Comparison of ENCODE assay signal across 9 cellular contexts in genomic region chrX:129653181-129653984, GRCh38. TPM values are rescaled to one million over a fixed set of nuclear protein-coding genes. Genes with fewer than 3 reads are reported as not detected.
DNase-seq lines count a peak whose midpoint lies in the region; ATAC-seq and TF ChIP-seq lines count a peak whose summit lies in the region.
"Had no signal": no experiment of that assay in that cellular context is flagged by ENCODE, and none has a peak within 500 bp of the region (broad histone marks: within the 10 kb centered on the region; RNA-seq: fewer than 3 reads in every experiment).

No MANE protein-coding gene starts in this region.

- intact Hi-C loops in IMR-90 (cut with micrococcal nuclease) = no loop called here

- H3K9me1 ChIP-seq in IMR-90 (ENCODE audit: insufficient read depth, low read length) = no peaks in the 10 kb centered on the region

- H3K27me3 ChIP-seq in CD4-positive, CD25-positive, alpha-beta regulatory T cell (ENCODE audit: control insufficient read depth, insufficient read depth, low read length) = no peaks in the 10 kb centered on the region
- H3K27me3 ChIP-seq in IMR-90 (ENCODE audit: control insufficient read depth, insufficient read depth, low read length) = peaks cover 28% of the 10 kb centered on the region

- H2BK5ac ChIP-seq in IMR-90 (ENCODE audit: low read depth, low read length, poor library complexity, severe bottlenecking) = no peak overlapping the region

- dilution Hi-C loops in IMR-90 (cut with HindIII; ENCODE audit: low sequenced_read_pairs, unreplicated experiment) = no loop called here

- peak overlapping the region; percentile 86; the same call in 1 of the 2 replicates for H3K4me2 ChIP-seq in IMR-90 (ENCODE audit: low read depth, low read length)

- peaks cover 0 to 16% (median 4%) of the 10 kb centered on the region in 4 donors for H3K4me1 Mint-ChIP-seq in CD4-positive, CD25-positive, alpha-beta regulatory T cell
- H3K4me1 Mint-ChIP-seq in nephron progenitor cell = peaks cover 28% of the 10 kb centered on the region

- no peak overlapping the region for H3K9ac ChIP-seq in IMR-90 (ENCODE audit: low read depth, low read length)

- CTCF ChIA-PET in IMR-90 (lab: Yijun Ruan, JAX) = interaction anchor here (1.4 kb wide), 1 partner anchor 73 kb away, joined by 4 read pairs; no protein-coding TSS in a partner anchor

- no peak overlapping the region for H3K4me3 ChIP-seq in CD4-positive, CD25-positive, alpha-beta regulatory T cell (ENCODE audit: low read depth, low read length)
- H3K4me3 ChIP-seq in IMR-90 (ENCODE audit: insufficient read depth, low read depth, low read length) (0 out of 2 replicates have a peak overlapping the region, but pooled peaks have one; percentile 53), coronary artery (peak overlapping the region; percentile 71)

- H4K8ac ChIP-seq in IMR-90 (ENCODE audit: low read depth in 2 of 2, low read length in 2 of 2) = no peak overlapping the region

- peaks cover 9% of the 10 kb centered on the region for H3K4me1 ChIP-seq in CD4-positive, CD25-positive, alpha-beta regulatory T cell (ENCODE audit: control insufficient read depth, insufficient read depth, low read length, poor library complexity, severe bottlenecking)
- peaks cover 3% of the 10 kb centered on the region; the same call in 1 of the 2 replicates for H3K4me1 ChIP-seq in IMR-90 (ENCODE audit: control insufficient read depth, insufficient read depth, low read length)

- no peak overlapping the region for H2BK120ac ChIP-seq in IMR-90 (ENCODE audit: low read depth, low read length)

- peak overlapping the region in 3 of 4 donors; percentile 29 to 81 (median 80) for H3K4me3 Mint-ChIP-seq in CD4-positive, CD25-positive, alpha-beta regulatory T cell
- H3K4me3 Mint-ChIP-seq in nephron progenitor cell = peak overlapping the region; percentile 77

- no peak for TF ChIP-seq CTCF in IMR-90 (conservative IDR thresholded peaks at IDR 0.05; ENCODE audit: low read depth, low read length)
- TF ChIP-seq CTCF in coronary artery (IDR thresholded peaks at IDR 0.05) = no peak
- no peak for TF ChIP-seq CTCF in nephron progenitor cell (IDR thresholded peaks at IDR 0.05)

- no peaks in the 10 kb centered on the region for H3K36me3 ChIP-seq in CD4-positive, CD25-positive, alpha-beta regulatory T cell (ENCODE audit: control insufficient read depth, insufficient read depth, low read length)
- H3K36me3 ChIP-seq in IMR-90 (ENCODE audit: control insufficient read depth, insufficient read depth, low read length) = no peaks in the 10 kb centered on the region
- H3K36me3 ChIP-seq: cardiac muscle cell had no signal

- no peak overlapping the region for H3K27ac ChIP-seq in CD4-positive, CD25-positive, alpha-beta regulatory T cell (ENCODE audit: insufficient read depth, low read length, poor library complexity, severe bottlenecking)
- H3K27ac ChIP-seq in IMR-90 (ENCODE audit: insufficient read depth, low read length) (no peak overlapping the region), coronary artery (no peak overlapping the region)
- H3K27ac ChIP-seq: cardiac muscle cell had no signal

- no peak overlapping the region for H2AK5ac ChIP-seq in IMR-90 (ENCODE audit: low read depth, low read length)

- TF ChIP-seq POLR2A in IMR-90 (IDR thresholded peaks at IDR 0.05; ENCODE audit: low read depth, low read length) = no peak

- no peaks in the 10 kb centered on the region for H4K20me1 ChIP-seq in IMR-90 (ENCODE audit: insufficient read depth, low read length)

- no TSS peak for BruUV-seq in IMR-90 (replicated peaks; lab: Mats Ljungman, UMichigan)

- no peak overlapping the region for H3K14ac ChIP-seq in IMR-90 (replicated peaks; ENCODE audit: low read depth, low read length)

- peaks cover 13% of the 10 kb centered on the region for H3K27me3 Mint-ChIP-seq in CD4-positive, CD25-positive, alpha-beta regulatory T cell
- H3K27me3 Mint-ChIP-seq in nephron progenitor cell (ENCODE audit: low read depth, poor library complexity) = peaks cover 71% of the 10 kb centered on the region

- no peak for ATAC-seq in CD4-positive, CD25-positive, alpha-beta regulatory T cell (ENCODE audit: low read depth in 2 of 2)
- no peak for ATAC-seq in IMR-90 (ENCODE audit: low read depth)
- no peak for ATAC-seq in HG03135 (IDR thresholded peaks at IDR 0.05; ENCODE audit: unreplicated experiment)
- ATAC-seq in HG02973 (IDR thresholded peaks at IDR 0.05; ENCODE audit: unreplicated experiment) = no peak
- no peak for ATAC-seq in GM21367 (IDR thresholded peaks at IDR 0.05; ENCODE audit: unreplicated experiment)

- no peak overlapping the region for H3K4ac ChIP-seq in IMR-90 (ENCODE audit: low read depth, low read length)

- H2AFZ ChIP-seq in IMR-90 (replicated peaks; ENCODE audit: low read length, poor library complexity) = peak overlapping the region; percentile 81

- no peaks in the 10 kb centered on the region for H3K9me3 ChIP-seq in CD4-positive, CD25-positive, alpha-beta regulatory T cell (ENCODE audit: control insufficient read depth in 2 of 2, low read length in 2 of 2)
- no peaks in the 10 kb centered on the region for H3K9me3 ChIP-seq in IMR-90 (ENCODE audit: control insufficient read depth, insufficient read depth, low read length)

- no peak overlapping the region for H4K91ac ChIP-seq in IMR-90 (ENCODE audit: insufficient read depth, low read depth, low read length)

- H4K5ac ChIP-seq in IMR-90 (ENCODE audit: low read depth, low read length) = no peak overlapping the region

- POLR2A ChIA-PET in IMR-90 (lab: Charles Lee; ENCODE audit: unreplicated experiment) = no interaction called here

- DNase-seq in CD4-positive, CD25-positive, alpha-beta regulatory T cell = no peak
- DNase-seq in IMR-90 (no peak), coronary artery (ENCODE audit: low spot score) (peak; percentile 29), nephron progenitor cell (no peak), putamen (ENCODE audit: low spot score) (no peak)

- WGBS in IMR-90 (ENCODE audit: extremely low coverage in 2 of 2, insufficient read length in 1 of 2), 2 experiments = 75% methylated on average over 2 of the region's 10 CpGs; no CpG with 5 or more reads in 1 of the 2 experiments

- no peaks in the 10 kb centered on the region for H3K9me3 Mint-ChIP-seq in CD4-positive, CD25-positive, alpha-beta regulatory T cell
- H3K9me3 Mint-ChIP-seq in nephron progenitor cell = peaks cover 6% of the 10 kb centered on the region

- H3K23ac ChIP-seq in IMR-90 (ENCODE audit: low read depth, low read length) = no peak overlapping the region

- H2AK9ac ChIP-seq in IMR-90 (replicated peaks; ENCODE audit: low read depth, low read length, poor library complexity) = no peak overlapping the region

- no peak overlapping the region for H3K27ac Mint-ChIP-seq in CD4-positive, CD25-positive, alpha-beta regulatory T cell
- H3K27ac Mint-ChIP-seq in nephron progenitor cell = no peak overlapping the region

- no peaks in the 10 kb centered on the region for H3K36me3 Mint-ChIP-seq in CD4-positive, CD25-positive, alpha-beta regulatory T cell
- H3K36me3 Mint-ChIP-seq in nephron progenitor cell (ENCODE audit: low read depth) = no peaks in the 10 kb centered on the region

- H2BK20ac ChIP-seq in IMR-90 (ENCODE audit: low read depth, low read length) = no peak overlapping the region

- no peak for TF ChIP-seq RAD21 in IMR-90 (IDR thresholded peaks at IDR 0.05; ENCODE audit: low read length)

- no peak overlapping the region for H2BK15ac ChIP-seq in IMR-90 (ENCODE audit: low read depth, low read length)

- H3K56ac ChIP-seq in IMR-90 (ENCODE audit: extremely low read depth, insufficient read depth, low read length) = no peak overlapping the region

- H3K79me1 ChIP-seq in IMR-90 (ENCODE audit: low read depth in 1 of 2, low read length in 2 of 2) = no peaks in the 10 kb centered on the region

- in situ Hi-C loops in IMR-90 (cut with MboI; ENCODE audit: low sequenced_read_pairs) = no loop called here

- no peak overlapping the region for H3K18ac ChIP-seq in IMR-90 (ENCODE audit: low read depth, low read length)

TF ChIP-seq in IMR-90, 13 proteins besides CTCF, POLR2A, EP300 and RAD21:
- no peak for TF ChIP-seq MAFK (IDR thresholded peaks at IDR 0.05; ENCODE audit: low read depth, low read length)
TF ChIP-seq in IMR-90: peak in this region for 0.

RNA-seq across cellular contexts. Expression of gene APLN, which starts 1.4 kb away (rescaled TPM):
- total RNA-seq in CD4-positive, CD25-positive, alpha-beta regulatory T cell = not detected
- polyA plus RNA-seq in CD4-positive, CD25-positive, alpha-beta regulatory T cell = not detected
- under 0.01 and 0.18 TPM in 2 replicates for total RNA-seq in IMR-90 (2012; rRNA removed)
- 0.67 and 0.72 TPM in 2 replicates for polyA plus RNA-seq in IMR-90 (2012; rRNA removed)
- 0.54 and 0.81 TPM in 2 replicates for polyA plus RNA-seq in IMR-90 (2012; cell fraction: cytosol; rRNA removed)
- 0.30 and 0.32 TPM in 2 replicates for polyA plus RNA-seq in IMR-90 (2012; cell fraction: nucleus; rRNA removed; ENCODE audit: low replicate concordance)
